ENCODE assay signal across 1 cellular context in genomic region chr1:23533288-23534130, GRCh38.
TF ChIP-seq lines count a peak whose summit lies in the region.

No MANE protein-coding gene starts in this region.

TF ChIP-seq in GM12878, 131 proteins besides CTCF, POLR2A, EP300 and RAD21:
- TF ChIP-seq RAD51 (IDR thresholded peaks at IDR 0.05) (no peak), HDAC2 (IDR thresholded peaks at IDR 0.05) (no peak), EED (IDR thresholded peaks at IDR 0.05; ENCODE audit: low read depth) (peak; percentile 83), BCL11A (IDR thresholded peaks at IDR 0.05; ENCODE audit: low read depth, low read length) (peak; percentile 63; the same call in 1 of the 2 replicates), POLR2AphosphoS5 (IDR thresholded peaks at IDR 0.05; ENCODE audit: low read length) (no peak), JUNB (IDR thresholded peaks at IDR 0.05) (peak; percentile 96), KAT2A (conservative IDR thresholded peaks at IDR 0.05; ENCODE audit: control insufficient read depth, low read depth, low read length) (no peak), CREM (IDR thresholded peaks at IDR 0.05; ENCODE audit: low read depth) (peak; percentile 69), SRF (IDR thresholded peaks at IDR 0.05; ENCODE audit: low read depth in 2 of 2, low read length in 2 of 2) (0 out of 4 replicates have a peak, but pooled peaks of 1 of the 2 experiments have one; percentile 16), RB1 (IDR thresholded peaks at IDR 0.05; ENCODE audit: borderline replicate concordance) (no peak), NFIC (IDR thresholded peaks at IDR 0.05; ENCODE audit: low read depth, low read length) (peak; percentile 82; the same call in 1 of the 2 replicates), HCFC1 (IDR thresholded peaks at IDR 0.05; ENCODE audit: low read length) (no peak), PKNOX1 (IDR thresholded peaks at IDR 0.05) (0 out of 2 replicates have a peak, but pooled peaks have one; percentile 29), BHLHE40 (IDR thresholded peaks at IDR 0.05; ENCODE audit: borderline replicate concordance in 1 of 2, low read depth in 2 of 2, low read length in 1 of 2) (no peak), DPF2 (IDR thresholded peaks at IDR 0.05) (0 out of 2 replicates have a peak, but pooled peaks have one; percentile 18), FOXM1 (IDR thresholded peaks at IDR 0.05; ENCODE audit: low read depth, low read length) (peak; percentile 74; the same call in 1 of the 2 replicates), IKZF1 (conservative IDR thresholded peaks at IDR 0.05) (peak; percentile 38; the same call in 1 of the 2 replicates), LARP7 (IDR thresholded peaks at IDR 0.05) (no peak), MEF2B (IDR thresholded peaks at IDR 0.05; ENCODE audit: partially characterized antibody, poor library complexity, severe bottlenecking) (no peak), GABPA (IDR thresholded peaks at IDR 0.05; ENCODE audit: low read depth) (0 out of 2 replicates have a peak, but pooled peaks have one; percentile 48), IRF4 (IDR thresholded peaks at IDR 0.05; ENCODE audit: low read depth, low read length) (peak; percentile 64; the same call in 1 of the 2 replicates), ETV6 (conservative IDR thresholded peaks at IDR 0.05 in 1 of 2, IDR thresholded peaks at IDR 0.05 in 1 of 2; ENCODE audit: borderline replicate concordance in 1 of 2, low read depth in 1 of 2) (peak in 1 of 2 experiments; percentile 95; a peak in 2 of 4 replicates), IKZF2 (IDR thresholded peaks at IDR 0.05) (peak in 1 of 2 experiments; percentile 35; a peak in 1 of 4 replicates), RUNX3 (IDR thresholded peaks at IDR 0.05; ENCODE audit: low read length) (peak; percentile 96), CBFB (IDR thresholded peaks at IDR 0.05; ENCODE audit: low read depth) (0 out of 2 replicates have a peak, but pooled peaks have one; percentile 41)
- TF ChIP-seq, protein P1, sequence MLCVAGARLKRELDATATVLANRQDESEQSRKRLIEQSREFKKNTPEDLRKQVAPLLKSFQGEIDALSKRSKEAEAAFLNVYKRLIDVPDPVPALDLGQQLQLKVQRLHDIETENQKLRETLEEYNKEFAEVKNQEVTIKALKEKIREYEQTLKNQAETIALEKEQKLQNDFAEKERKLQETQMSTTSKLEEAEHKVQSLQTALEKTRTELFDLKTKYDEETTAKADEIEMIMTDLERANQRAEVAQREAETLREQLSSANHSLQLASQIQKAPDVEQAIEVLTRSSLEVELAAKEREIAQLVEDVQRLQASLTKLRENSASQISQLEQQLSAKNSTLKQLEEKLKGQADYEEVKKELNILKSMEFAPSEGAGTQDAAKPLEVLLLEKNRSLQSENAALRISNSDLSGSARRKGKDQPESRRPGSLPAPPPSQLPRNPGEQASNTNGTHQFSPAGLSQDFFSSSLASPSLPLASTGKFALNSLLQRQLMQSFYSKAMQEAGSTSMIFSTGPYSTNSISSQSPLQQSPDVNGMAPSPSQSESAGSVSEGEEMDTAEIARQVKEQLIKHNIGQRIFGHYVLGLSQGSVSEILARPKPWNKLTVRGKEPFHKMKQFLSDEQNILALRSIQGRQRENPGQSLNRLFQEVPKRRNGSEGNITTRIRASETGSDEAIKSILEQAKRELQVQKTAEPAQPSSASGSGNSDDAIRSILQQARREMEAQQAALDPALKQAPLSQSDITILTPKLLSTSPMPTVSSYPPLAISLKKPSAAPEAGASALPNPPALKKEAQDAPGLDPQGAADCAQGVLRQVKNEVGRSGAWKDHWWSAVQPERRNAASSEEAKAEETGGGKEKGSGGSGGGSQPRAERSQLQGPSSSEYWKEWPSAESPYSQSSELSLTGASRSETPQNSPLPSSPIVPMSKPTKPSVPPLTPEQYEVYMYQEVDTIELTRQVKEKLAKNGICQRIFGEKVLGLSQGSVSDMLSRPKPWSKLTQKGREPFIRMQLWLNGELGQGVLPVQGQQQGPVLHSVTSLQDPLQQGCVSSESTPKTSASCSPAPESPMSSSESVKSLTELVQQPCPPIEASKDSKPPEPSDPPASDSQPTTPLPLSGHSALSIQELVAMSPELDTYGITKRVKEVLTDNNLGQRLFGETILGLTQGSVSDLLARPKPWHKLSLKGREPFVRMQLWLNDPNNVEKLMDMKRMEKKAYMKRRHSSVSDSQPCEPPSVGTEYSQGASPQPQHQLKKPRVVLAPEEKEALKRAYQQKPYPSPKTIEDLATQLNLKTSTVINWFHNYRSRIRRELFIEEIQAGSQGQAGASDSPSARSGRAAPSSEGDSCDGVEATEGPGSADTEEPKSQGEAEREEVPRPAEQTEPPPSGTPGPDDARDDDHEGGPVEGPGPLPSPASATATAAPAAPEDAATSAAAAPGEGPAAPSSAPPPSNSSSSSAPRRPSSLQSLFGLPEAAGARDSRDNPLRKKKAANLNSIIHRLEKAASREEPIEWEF (IDR thresholded peaks at IDR 0.05; ENCODE audit: insufficient replicate concordance, low read depth, low read length): no peak
- TF ChIP-seq, protein P2, sequence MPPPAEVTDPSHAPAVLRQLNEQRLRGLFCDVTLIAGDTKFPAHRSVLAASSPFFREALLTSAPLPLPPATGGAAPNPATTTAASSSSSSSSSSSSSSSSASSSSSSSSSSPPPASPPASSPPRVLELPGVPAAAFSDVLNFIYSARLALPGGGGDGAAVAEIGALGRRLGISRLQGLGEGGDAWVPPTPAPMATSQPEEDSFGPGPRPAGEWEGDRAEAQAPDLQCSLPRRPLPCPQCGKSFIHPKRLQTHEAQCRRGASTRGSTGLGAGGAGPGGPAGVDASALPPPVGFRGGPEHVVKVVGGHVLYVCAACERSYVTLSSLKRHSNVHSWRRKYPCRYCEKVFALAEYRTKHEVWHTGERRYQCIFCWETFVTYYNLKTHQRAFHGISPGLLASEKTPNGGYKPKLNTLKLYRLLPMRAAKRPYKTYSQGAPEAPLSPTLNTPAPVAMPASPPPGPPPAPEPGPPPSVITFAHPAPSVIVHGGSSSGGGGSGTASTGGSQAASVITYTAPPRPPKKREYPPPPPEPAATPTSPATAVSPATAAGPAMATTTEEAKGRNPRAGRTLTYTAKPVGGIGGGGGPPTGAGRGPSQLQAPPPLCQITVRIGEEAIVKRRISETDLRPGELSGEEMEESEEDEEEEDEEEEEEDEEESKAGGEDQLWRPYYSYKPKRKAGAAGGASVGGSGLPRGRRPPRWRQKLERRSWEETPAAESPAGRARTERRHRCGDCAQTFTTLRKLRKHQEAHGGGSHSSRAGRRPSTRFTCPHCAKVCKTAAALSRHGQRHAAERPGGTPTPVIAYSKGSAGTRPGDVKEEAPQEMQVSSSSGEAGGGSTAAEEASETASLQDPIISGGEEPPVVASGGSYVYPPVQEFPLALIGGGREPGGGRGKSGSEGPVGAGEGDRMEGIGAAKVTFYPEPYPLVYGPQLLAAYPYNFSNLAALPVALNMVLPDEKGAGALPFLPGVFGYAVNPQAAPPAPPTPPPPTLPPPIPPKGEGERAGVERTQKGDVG (CRISPR knock-in tag; IDR thresholded peaks at IDR 0.05): no peak
- TF ChIP-seq, protein P3, sequence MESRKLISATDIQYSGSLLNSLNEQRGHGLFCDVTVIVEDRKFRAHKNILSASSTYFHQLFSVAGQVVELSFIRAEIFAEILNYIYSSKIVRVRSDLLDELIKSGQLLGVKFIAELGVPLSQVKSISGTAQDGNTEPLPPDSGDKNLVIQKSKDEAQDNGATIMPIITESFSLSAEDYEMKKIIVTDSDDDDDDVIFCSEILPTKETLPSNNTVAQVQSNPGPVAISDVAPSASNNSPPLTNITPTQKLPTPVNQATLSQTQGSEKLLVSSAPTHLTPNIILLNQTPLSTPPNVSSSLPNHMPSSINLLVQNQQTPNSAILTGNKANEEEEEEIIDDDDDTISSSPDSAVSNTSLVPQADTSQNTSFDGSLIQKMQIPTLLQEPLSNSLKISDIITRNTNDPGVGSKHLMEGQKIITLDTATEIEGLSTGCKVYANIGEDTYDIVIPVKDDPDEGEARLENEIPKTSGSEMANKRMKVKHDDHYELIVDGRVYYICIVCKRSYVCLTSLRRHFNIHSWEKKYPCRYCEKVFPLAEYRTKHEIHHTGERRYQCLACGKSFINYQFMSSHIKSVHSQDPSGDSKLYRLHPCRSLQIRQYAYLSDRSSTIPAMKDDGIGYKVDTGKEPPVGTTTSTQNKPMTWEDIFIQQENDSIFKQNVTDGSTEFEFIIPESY (IDR thresholded peaks at IDR 0.05): no peak
- TF ChIP-seq, protein P4, sequence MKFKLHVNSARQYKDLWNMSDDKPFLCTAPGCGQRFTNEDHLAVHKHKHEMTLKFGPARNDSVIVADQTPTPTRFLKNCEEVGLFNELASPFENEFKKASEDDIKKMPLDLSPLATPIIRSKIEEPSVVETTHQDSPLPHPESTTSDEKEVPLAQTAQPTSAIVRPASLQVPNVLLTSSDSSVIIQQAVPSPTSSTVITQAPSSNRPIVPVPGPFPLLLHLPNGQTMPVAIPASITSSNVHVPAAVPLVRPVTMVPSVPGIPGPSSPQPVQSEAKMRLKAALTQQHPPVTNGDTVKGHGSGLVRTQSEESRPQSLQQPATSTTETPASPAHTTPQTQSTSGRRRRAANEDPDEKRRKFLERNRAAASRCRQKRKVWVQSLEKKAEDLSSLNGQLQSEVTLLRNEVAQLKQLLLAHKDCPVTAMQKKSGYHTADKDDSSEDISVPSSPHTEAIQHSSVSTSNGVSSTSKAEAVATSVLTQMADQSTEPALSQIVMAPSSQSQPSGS (IDR thresholded peaks at IDR 0.05; ENCODE audit: low read length): peak; percentile 60; the same call in 1 of the 2 replicates
